In genomic region chr12:68611094-68611818, GRCh38 we compare ENCODE assay signal across 8 cellular contexts. TPM values are rescaled to one million over a fixed set of nuclear protein-coding genes. Genes with fewer than 3 reads are reported as not detected.
DNase-seq lines count a peak whose midpoint lies in the region; ATAC-seq and TF ChIP-seq lines count a peak whose summit lies in the region.

No MANE protein-coding gene starts in this region.

- no peaks in the 10 kb centered on the region for H3K27me3 Mint-ChIP-seq in IgD-negative memory B cell

- intact Hi-C loops in psoas muscle (cut with DNase I): loop anchor here (2.0 to 10.0 kb wide), 5 partner anchors 74 to 254 kb away; partner anchors contain the start of gene NUP107 (in 2 of the 2)

- in situ Hi-C loops in astrocyte of the spinal cord (cut with HindIII; ENCODE audit: low sequenced_read_pairs): no loop called here

- H3K36me3 ChIP-seq in psoas muscle (ENCODE audit: insufficient read depth in 1 of 2, low read depth in 1 of 2): peaks cover 0 to 4% of the 10 kb centered on the region in 2 donors

- H3K27ac ChIP-seq in psoas muscle: peak overlapping the region; percentile 98

- DNase-seq in DMS53 treated with DMSO at 0.1 percent for 48 hours (lab: John Stamatoyannopoulos, UW; ENCODE audit: unreplicated experiment) (peak; percentile 31), T-helper 22 cell (ENCODE audit: low read depth) (peak; percentile 26), astrocyte of the spinal cord (ENCODE audit: low read depth, low spot score) (peak; percentile 68), hepatic stellate cell (ENCODE audit: low spot score) (peak; percentile 34), psoas muscle (peak; percentile 70 to 82), NCI-H187 treated with DMSO at 0.1 percent for 48 hours (lab: John Stamatoyannopoulos, UW) (no peak)

- no peaks in the 10 kb centered on the region for H3K9me3 ChIP-seq in psoas muscle

- H3K4me3 Mint-ChIP-seq in IgD-negative memory B cell: peak overlapping the region; percentile 94 to 97 (median 95)

- H3K9me3 Mint-ChIP-seq in IgD-negative memory B cell: no peaks in the 10 kb centered on the region

- H3K27ac Mint-ChIP-seq in IgD-negative memory B cell: peak overlapping the region; percentile 91 to 97 (median 91)

- H3K4me3 ChIP-seq in astrocyte of the spinal cord (ENCODE audit: low read depth, low read length): peak overlapping the region; percentile 95
- peak overlapping the region; percentile 93 for H3K4me3 ChIP-seq in psoas muscle

- no peaks in the 10 kb centered on the region for H3K27me3 ChIP-seq in psoas muscle (ENCODE audit: insufficient read depth in 3 of 3, low read length in 2 of 3)

- H3K4me1 ChIP-seq in psoas muscle: peaks cover 43% of the 10 kb centered on the region

- peaks cover 33 to 49% (median 34%) of the 10 kb centered on the region in 3 donors for H3K4me1 Mint-ChIP-seq in IgD-negative memory B cell

- WGBS in psoas muscle, 3 donors: 0 to 1% (median 0%) methylated on average over 24 to 72 of the region's 72 CpGs

- peak; percentile 36 for ATAC-seq in GM21528 (IDR thresholded peaks at IDR 0.05; ENCODE audit: low FRiP score, unreplicated experiment)
- peak; percentile 18 to 64 (median 34) for ATAC-seq in psoas muscle

- TF ChIP-seq CTCF in astrocyte of the spinal cord (IDR thresholded peaks at IDR 0.05; ENCODE audit: low read depth, low read length): no peak
- TF ChIP-seq CTCF in psoas muscle (IDR thresholded peaks at IDR 0.05): no peak

- H3K36me3 Mint-ChIP-seq in IgD-negative memory B cell: peaks cover 2% of the 10 kb centered on the region

RNA-seq across cellular contexts. Expression of gene RAP1B, which starts 0.6 kb away (rescaled TPM):
- polyA plus RNA-seq in IgD-negative memory B cell (297 TPM), psoas muscle (10 to 100 TPM; 39.7 to 85.7 (median 69.4) TPM)
- 10 to 100 TPM; 36.2 to 65.6 (median 54.1) TPM for total RNA-seq in psoas muscle
